ENCODE assay signal across 12 cellular contexts in genomic region chr5:140214831-140215230, GRCh38. TPM values are rescaled to one million over a fixed set of nuclear protein-coding genes. Genes with fewer than 3 reads are reported as not detected.
DNase-seq lines count a peak whose midpoint lies in the region; ATAC-seq, FAIRE-seq and TF ChIP-seq lines count a peak whose summit lies in the region.
"Had no signal": no experiment of that assay in that cellular context is flagged by ENCODE, and none has a peak within 500 bp of the region (broad histone marks: within the 10 kb centered on the region; RNA-seq: fewer than 3 reads in every experiment).

No MANE protein-coding gene starts in this region.

- H3K36me3 ChIP-seq in osteoblast (ENCODE audit: insufficient read depth, low read length) = no peaks in the 10 kb centered on the region

- no peak for ATAC-seq in GM21515 (IDR thresholded peaks at IDR 0.05; ENCODE audit: unreplicated experiment)

- peaks cover 17% of the 10 kb centered on the region for H3K79me2 ChIP-seq in osteoblast (ENCODE audit: insufficient read depth, low read length)

- TF ChIP-seq CTCF in GM12865 (IDR thresholded peaks at IDR 0.05; ENCODE audit: insufficient read depth, low read depth, low read length, missing control alignments) (no peak), osteoblast (IDR thresholded peaks at IDR 0.05; ENCODE audit: extremely low read depth, low read depth, low read length) (no peak), GM13976 (IDR thresholded peaks at IDR 0.05; ENCODE audit: borderline replicate concordance, control extremely low read depth, extremely low read depth, insufficient read depth, missing control alignments) (no peak), D721Med (IDR thresholded peaks at IDR 0.05; ENCODE audit: insufficient read depth, missing control alignments) (no peak)

- peaks cover 26% of the 10 kb centered on the region for H4K20me1 ChIP-seq in osteoblast (ENCODE audit: insufficient read depth, low read length)

- no peak overlapping the region for H3K27ac ChIP-seq in osteoblast (ENCODE audit: low read depth, low read length)
- H3K27ac ChIP-seq: testis had no signal

- in situ Hi-C loops in KBM-7 (cut with MboI; ENCODE audit: low pct_unique_long_range_greater_than_20kb, low sequenced_read_pairs) (no loop called here), GM13976 (cut with MboI; ENCODE audit: low sequenced_read_pairs, unreplicated experiment) (no loop called here)

- H3K27me3 ChIP-seq in osteoblast (ENCODE audit: insufficient read depth, low read length) = no peaks in the 10 kb centered on the region
- H3K27me3 ChIP-seq: testis had no signal

- H3K4me3 ChIP-seq in GM12865 (ENCODE audit: low read depth, low read length) (no peak overlapping the region), osteoblast (ENCODE audit: insufficient read depth, low read length) (no peak overlapping the region)
- H3K4me3 ChIP-seq: testis had no signal

- H3K4me2 ChIP-seq in osteoblast (ENCODE audit: insufficient read depth, low read length) = no peak overlapping the region

- peaks cover 13% of the 10 kb centered on the region for H3K4me1 ChIP-seq in osteoblast (ENCODE audit: insufficient read depth, low read length)
- H3K4me1 ChIP-seq: testis had no signal

- no peaks in the 10 kb centered on the region for H3K9me3 ChIP-seq in osteoblast (ENCODE audit: low read depth, low read length)
- H3K9me3 ChIP-seq: testis had no signal

- no peak overlapping the region for H2AFZ ChIP-seq in osteoblast (ENCODE audit: low read length)

- DNase-seq in GM12865 (ENCODE audit: low read depth) (peak; percentile 48), KBM-7 (peak; percentile 60), amniotic epithelial cell (ENCODE audit: low read depth) (peak; percentile 90), osteoblast (ENCODE audit: insufficient read length, low spot score, missing footprints) (peak; percentile 51), GM13976 (ENCODE audit: low spot score) (no peak), D721Med (ENCODE audit: insufficient read length, low spot score) (no peak)
- no peak for DNase-seq in activated CD4-positive, CD25-positive, alpha-beta regulatory T cell treated with anti-CD3 and anti-CD28 coated beads, Interleukin-2, amount 50 U/mL, for 72 hours
- DNase-seq: activated CD4-positive, alpha-beta T cell treated with anti-CD3 and anti-CD28 coated beads, Interleukin-2, amount 10 ng/mL, durations not matched to agents 7 days and 5 days; NCI-H524; testis had no signal

- FAIRE-seq in D721Med (lab: Jason Lieb, UNC) = no peak
- FAIRE-seq: keratinocyte had no signal

RNA-seq across cellular contexts. Expression of gene CYSTM1, which starts 39.8 kb away (rescaled TPM):
- total RNA-seq in osteoblast = 24.2 and 27.9 TPM in 2 replicates

Comparison
In these comparisons a context has a peak if more than half of its experiments do, and no peak if none do; other contexts are left out.
1. DNase-seq: peak in GM12865 (single experiment), KBM-7 (single experiment), amniotic epithelial cell (single experiment) and osteoblast (single experiment); none in GM13976 (single experiment), activated CD4-positive, CD25-positive, alpha-beta regulatory T cell treated with anti-CD3 and anti-CD28 coated beads, Interleukin-2, amount 50 U/mL, for 72 hours (single experiment) and D721Med (single experiment).